In the genomic region with DNA sequence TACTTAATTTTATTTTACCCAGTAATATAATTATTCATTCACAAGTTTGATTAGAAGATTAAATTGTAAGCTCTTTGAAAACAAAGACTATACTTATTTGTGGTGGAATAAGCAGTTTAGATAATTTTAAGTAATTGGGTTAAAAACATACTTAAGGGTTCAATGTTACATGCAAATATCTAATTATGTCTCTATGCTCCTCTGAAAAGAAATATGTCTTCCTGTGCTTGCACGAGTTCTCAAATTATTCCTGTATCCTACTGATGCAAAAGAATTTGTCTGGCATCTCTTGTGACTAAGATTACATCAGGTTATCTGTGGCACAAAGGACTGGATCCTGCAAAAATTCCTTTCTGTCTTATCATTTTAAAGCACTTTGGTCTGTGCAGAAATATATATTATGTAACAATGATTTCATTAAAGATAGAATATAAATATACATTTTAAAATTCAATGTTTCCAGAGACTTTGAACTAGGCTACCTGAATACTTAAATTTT, we compare ENCODE assay signal across 10 cellular contexts.
"Had no signal": no experiment of that assay in that cellular context is flagged by ENCODE, and none has a peak within 500 bp of the region (broad histone marks: within the 10 kb centered on the region; RNA-seq: fewer than 3 reads in every experiment).

No MANE protein-coding gene starts in this region.

- ATAC-seq: GM23338, K562 had no signal

- H3K4me3 ChIP-seq: GM23338, K562 had no signal

- H3K27ac ChIP-seq: HL-60 had no signal

- FAIRE-seq: H1, H54, HTR-8/SVneo, K562 had no signal

- DNase-seq: H9, HCEC 1CT, IMR-90, KG1 had no signal

- H2AFZ ChIP-seq: GM23338 had no signal

- H3K4me2 ChIP-seq: GM23338 had no signal
